In the genomic region with DNA sequence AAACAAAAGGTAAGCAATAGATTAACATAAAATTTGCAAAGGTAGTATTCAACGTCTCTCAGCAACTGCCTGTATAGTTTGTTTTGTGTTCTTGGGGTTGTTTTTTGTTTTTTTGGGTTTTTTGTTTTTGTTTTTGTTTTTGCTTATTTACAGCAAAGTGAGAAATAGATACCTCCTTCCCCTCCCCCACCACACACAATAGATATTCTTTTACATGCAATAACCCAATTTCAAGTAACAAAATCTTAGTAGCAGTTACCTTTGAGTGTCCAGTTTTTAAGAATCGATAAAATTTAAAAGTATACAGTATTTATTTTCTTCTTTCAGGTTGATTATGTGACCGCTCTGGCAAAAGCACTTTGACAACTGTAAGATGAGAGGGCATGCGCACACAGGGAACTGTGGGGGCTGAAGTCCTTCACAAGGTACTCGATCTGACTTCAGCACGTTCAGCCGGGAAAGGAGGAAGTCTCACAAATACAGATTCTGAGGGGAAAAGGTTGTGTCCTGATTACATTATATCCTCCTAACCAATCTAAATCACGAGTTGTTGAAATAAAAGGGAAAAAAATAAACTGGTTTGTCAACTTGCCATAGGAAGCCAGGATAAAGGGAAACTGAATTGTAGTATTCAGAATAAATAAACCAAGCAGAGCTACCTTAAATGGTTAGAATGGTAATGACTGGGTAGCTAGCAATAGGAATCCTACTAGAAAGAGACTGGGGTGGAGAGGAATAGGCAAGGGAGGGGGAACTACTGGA, we compare ENCODE assay signal across 1 cellular context.
A peak's percentile ranks its signal among the peaks of the same experiment; 100 is the strongest.
TF ChIP-seq lines count a peak whose summit lies in the region.

No MANE protein-coding gene starts in this region.

TF ChIP-seq in H1, 55 proteins besides CTCF, POLR2A, EP300 and RAD21:
- TF ChIP-seq SIX5 (IDR thresholded peaks at IDR 0.05; ENCODE audit: low read depth, low read length) (peak; percentile 43), BCL11A (IDR thresholded peaks at IDR 0.05; ENCODE audit: low read depth in 2 of 2, low read length in 2 of 2) (no peak), JUND (IDR thresholded peaks at IDR 0.05; ENCODE audit: low read length) (peak; percentile 86), TAF1 (IDR thresholded peaks at IDR 0.05; ENCODE audit: low read depth, low read length) (no peak), SIN3A (conservative IDR thresholded peaks at IDR 0.05 in 1 of 2, IDR thresholded peaks at IDR 0.05 in 1 of 2; ENCODE audit: low read depth in 1 of 2, low read length in 2 of 2) (peak; percentile 71 to 81; a peak in 2 of 4 replicates), POLR2AphosphoS5 (IDR thresholded peaks at IDR 0.05; ENCODE audit: low read depth, low read length) (no peak), SUZ12 (IDR thresholded peaks at IDR 0.05; ENCODE audit: low read length) (no peak), MAFK (IDR thresholded peaks at IDR 0.05; ENCODE audit: low read depth, low read length) (no peak), ASH2L (IDR thresholded peaks at IDR 0.05; ENCODE audit: low read length) (peak; percentile 59), CHD1 (IDR thresholded peaks at IDR 0.05; ENCODE audit: low read depth, low read length) (peak; percentile 87), SRF (IDR thresholded peaks at IDR 0.05; ENCODE audit: low read depth, low read length) (no peak), CHD2 (IDR thresholded peaks at IDR 0.05; ENCODE audit: low read length) (no peak), SP1 (IDR thresholded peaks at IDR 0.05; ENCODE audit: low read depth, low read length) (0 out of 2 replicates have a peak, but pooled peaks have one; percentile 24)
- TF ChIP-seq, protein P1, sequence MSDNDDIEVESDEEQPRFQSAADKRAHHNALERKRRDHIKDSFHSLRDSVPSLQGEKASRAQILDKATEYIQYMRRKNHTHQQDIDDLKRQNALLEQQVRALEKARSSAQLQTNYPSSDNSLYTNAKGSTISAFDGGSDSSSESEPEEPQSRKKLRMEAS (IDR thresholded peaks at IDR 0.05) = peak; percentile 26; the same call in 1 of the 2 replicates
- TF ChIP-seq, protein P2, sequence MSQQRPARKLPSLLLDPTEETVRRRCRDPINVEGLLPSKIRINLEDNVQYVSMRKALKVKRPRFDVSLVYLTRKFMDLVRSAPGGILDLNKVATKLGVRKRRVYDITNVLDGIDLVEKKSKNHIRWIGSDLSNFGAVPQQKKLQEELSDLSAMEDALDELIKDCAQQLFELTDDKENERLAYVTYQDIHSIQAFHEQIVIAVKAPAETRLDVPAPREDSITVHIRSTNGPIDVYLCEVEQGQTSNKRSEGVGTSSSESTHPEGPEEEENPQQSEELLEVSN (IDR thresholded peaks at IDR 0.05) = no peak
